ENCODE assay signal across 2 cellular contexts in the genomic region with DNA sequence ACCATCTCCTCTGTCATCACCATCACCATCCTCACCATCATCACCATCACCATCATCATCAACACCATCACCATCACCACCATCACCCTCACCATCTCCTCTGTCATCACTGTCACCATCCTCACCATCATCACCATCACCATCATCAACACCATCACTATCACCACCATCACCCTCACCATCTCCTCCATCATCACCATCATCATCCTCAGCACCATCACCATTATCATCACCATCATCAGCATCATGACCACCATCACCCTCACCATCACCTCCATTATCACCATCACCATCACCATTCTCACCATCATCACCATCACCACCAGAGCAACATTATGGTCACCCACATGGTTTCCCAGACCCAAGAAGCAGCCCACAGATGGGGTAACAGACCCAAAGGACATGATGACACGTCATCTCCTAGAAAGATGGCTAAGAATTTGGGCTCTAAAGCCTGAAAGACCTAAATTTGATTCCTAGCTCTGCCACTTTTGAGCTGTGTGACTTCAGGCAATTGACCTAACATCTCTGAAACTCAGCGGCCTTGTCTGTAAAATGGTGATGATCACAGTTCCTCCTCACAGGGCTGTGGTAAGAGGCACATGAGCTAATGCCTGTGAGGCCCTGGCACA.
TF ChIP-seq lines count a peak whose summit lies in the region.

No MANE protein-coding gene starts in this region.

TF ChIP-seq in GM12891, 5 proteins besides CTCF, POLR2A, EP300 and RAD21:
- no peak for TF ChIP-seq TAF1 (IDR thresholded peaks at IDR 0.05; ENCODE audit: low read depth, low read length)

TF ChIP-seq in H1, 55 proteins besides CTCF, POLR2A, EP300 and RAD21:
- TF ChIP-seq SP4 (IDR thresholded peaks at IDR 0.05; ENCODE audit: low read length) (no peak), SUZ12 (IDR thresholded peaks at IDR 0.05; ENCODE audit: low read length) (no peak), CHD2 (IDR thresholded peaks at IDR 0.05; ENCODE audit: low read length) (no peak)
